28 cellular contexts compared by ENCODE assay signal in the genomic region with DNA sequence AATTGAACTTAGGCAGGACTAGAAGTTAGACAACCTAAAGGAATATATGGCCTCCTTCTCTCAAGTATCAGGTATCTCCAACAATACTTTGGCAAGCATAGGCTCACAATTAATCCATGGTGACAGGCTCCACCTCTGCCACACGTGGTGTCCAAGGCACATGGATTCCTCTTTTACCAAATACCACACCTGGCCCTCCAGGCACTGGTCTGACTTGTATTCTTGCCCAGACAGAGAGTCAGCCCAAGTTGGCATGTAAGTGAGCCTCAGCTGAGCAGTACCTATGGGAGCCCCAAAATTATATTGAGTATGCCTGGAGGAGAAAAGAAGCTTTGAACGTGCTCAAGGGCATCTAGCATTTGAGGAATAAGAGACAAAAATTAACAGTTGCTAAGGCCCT.
"Had no signal": no experiment of that assay in that cellular context is flagged by ENCODE, and none has a peak within 500 bp of the region (broad histone marks: within the 10 kb centered on the region; RNA-seq: fewer than 3 reads in every experiment).

No MANE protein-coding gene starts in this region.

- H3K4me3 ChIP-seq: colonic mucosa, dorsolateral prefrontal cortex, heart left ventricle, pancreas, prostate gland, skin epidermis, thoracic aorta had no signal

- DNase-seq: activated CD4-positive, alpha-beta T cell treated with anti-CD3 and anti-CD28 coated beads for 48 hours; activated CD4-positive, alpha-beta T cell treated with anti-CD3 and anti-CD28 coated beads, Interleukin-2, amount 50 U/mL, for 48 hours; activated CD8-positive, alpha-beta memory T cell treated with anti-CD3 and anti-CD28 coated beads for 24 hours; activated effector memory CD4-positive, alpha-beta T cell treated with Interleukin-2 at 50 U/mL for 16 hours; activated naive CD4-positive, alpha-beta T cell treated with Interleukin-2 at 50 U/mL for 16 hours; anterior cingulate cortex; cerebellar nuclear complex; colonic mucosa; dorsolateral prefrontal cortex; effector memory CD8-positive, alpha-beta T cell; foreskin fibroblast; heart left ventricle; hypothalamus; immature natural killer cell; kidney; left colon; midbrain; naive thymus-derived CD8-positive, alpha-beta T cell; nucleus accumbens; pancreas; retina; stimulated activated CD4-positive, alpha-beta T cell treated with anti-CD3 and anti-CD28 coated beads, Interleukin-12 subunit alpha, Interleukin-12 subunit beta, amount 100 ng/mL, for 4 hours; stimulated activated CD4-positive, alpha-beta T cell treated with anti-CD3 and anti-CD28 coated beads, Interleukin-4, amount 100 ng/mL, for 1 hour; trophoblast cell; WERI-Rb-1 had no signal
